Comparison of ENCODE assay signal across 1 cellular context in the genomic region with DNA sequence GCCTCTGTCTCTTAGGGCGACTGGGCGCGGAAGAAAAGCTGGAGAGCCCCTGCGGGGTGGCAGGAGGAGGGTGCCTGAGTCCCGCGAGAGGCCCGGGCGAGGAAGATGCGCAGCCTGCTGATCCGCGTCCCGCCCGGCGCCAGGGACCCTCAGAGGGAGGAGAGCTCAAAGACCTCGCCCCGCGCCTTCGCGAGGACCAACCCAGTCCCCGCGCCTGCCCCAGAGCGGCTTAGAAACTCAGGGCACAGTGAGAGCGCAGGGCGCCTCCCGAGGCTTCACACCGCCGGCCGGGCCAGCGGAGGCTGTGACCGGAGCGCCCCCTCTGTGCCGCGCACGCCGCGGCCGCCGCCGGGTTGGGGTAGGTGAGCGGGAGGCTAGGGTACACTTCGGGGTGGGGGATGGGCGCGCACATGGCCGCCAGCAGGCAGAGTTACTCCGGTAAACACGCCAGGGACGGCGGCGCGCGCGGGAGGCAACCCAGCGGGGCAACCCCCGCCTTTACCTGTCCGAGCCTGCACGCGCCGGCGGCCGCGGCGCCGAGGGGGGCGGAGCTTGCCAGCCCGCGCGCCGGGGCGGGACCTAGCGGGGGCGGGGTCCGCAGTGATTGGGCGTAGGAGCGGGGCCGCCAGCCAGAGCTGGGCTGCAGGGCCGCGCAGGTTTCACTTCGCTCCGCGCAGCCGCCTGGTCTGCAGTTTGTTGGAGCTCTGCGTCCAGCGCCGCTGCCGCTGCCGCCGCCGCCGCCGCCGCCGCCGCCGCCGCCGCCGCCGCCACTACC.
TF ChIP-seq lines count a peak whose summit lies in the region.

A gene with protein sequence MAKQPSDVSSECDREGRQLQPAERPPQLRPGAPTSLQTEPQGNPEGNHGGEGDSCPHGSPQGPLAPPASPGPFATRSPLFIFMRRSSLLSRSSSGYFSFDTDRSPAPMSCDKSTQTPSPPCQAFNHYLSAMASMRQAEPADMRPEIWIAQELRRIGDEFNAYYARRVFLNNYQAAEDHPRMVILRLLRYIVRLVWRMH (plus strand): TSS at position 662 of the 775 bp plus-strand sequence. CDS start 2,832 bp downstream, outside the sequence.

TF ChIP-seq in A549, 52 proteins besides CTCF, POLR2A, EP300 and RAD21 (continued from another document):
- TF ChIP-seq, protein P1, sequence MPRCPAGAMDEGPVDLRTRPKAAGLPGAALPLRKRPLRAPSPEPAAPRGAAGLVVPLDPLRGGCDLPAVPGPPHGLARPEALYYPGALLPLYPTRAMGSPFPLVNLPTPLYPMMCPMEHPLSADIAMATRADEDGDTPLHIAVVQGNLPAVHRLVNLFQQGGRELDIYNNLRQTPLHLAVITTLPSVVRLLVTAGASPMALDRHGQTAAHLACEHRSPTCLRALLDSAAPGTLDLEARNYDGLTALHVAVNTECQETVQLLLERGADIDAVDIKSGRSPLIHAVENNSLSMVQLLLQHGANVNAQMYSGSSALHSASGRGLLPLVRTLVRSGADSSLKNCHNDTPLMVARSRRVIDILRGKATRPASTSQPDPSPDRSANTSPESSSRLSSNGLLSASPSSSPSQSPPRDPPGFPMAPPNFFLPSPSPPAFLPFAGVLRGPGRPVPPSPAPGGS (IDR thresholded peaks at IDR 0.05) = peak; percentile 94; the same call in 2 of the 3 replicates
- TF ChIP-seq, protein P2, sequence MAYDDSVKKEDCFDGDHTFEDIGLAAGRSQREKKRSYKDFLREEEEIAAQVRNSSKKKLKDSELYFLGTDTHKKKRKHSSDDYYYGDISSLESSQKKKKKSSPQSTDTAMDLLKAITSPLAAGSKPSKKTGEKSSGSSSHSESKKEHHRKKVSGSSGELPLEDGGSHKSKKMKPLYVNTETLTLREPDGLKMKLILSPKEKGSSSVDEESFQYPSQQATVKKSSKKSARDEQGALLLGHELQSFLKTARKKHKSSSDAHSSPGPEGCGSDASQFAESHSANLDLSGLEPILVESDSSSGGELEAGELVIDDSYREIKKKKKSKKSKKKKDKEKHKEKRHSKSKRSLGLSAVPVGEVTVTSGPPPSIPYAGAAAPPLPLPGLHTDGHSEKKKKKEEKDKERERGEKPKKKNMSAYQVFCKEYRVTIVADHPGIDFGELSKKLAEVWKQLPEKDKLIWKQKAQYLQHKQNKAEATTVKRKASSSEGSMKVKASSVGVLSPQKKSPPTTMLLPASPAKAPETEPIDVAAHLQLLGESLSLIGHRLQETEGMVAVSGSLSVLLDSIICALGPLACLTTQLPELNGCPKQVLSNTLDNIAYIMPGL (CRISPR knock-in tag; IDR thresholded peaks at IDR 0.05; ENCODE audit: borderline replicate concordance) = no peak
- TF ChIP-seq TP53 (CRISPR knock-in tag; IDR thresholded peaks at IDR 0.05) = no peak
- peak; percentile 31 to 90; a peak in 3 of 5 replicates for TF ChIP-seq JUN (IDR thresholded peaks at IDR 0.05)
- TF ChIP-seq KDM5A (IDR thresholded peaks at IDR 0.05) = no peak
- TF ChIP-seq SMC3 (IDR thresholded peaks at IDR 0.05) = peak; percentile 32
- TF ChIP-seq CHD4 (IDR thresholded peaks at IDR 0.05; ENCODE audit: borderline replicate concordance) = no peak
- no peak for TF ChIP-seq POLR2AphosphoS2 (conservative IDR thresholded peaks at IDR 0.05; ENCODE audit: low read length)
- no peak for TF ChIP-seq FOXS1 (CRISPR knock-in tag; IDR thresholded peaks at IDR 0.05)
- no peak for TF ChIP-seq SREBF2 (IDR thresholded peaks at IDR 0.05)
- TF ChIP-seq MAFK (IDR thresholded peaks at IDR 0.05; ENCODE audit: partially characterized antibody) = no peak
- TF ChIP-seq HEYL (CRISPR knock-in tag; IDR thresholded peaks at IDR 0.05) = no peak
- no peak for TF ChIP-seq ZSCAN20 (CRISPR knock-in tag; IDR thresholded peaks at IDR 0.05)
- TF ChIP-seq KDM1A (IDR thresholded peaks at IDR 0.05; ENCODE audit: low read depth) = 0 out of 2 replicates have a peak, but pooled peaks have one; percentile 12
- peak; percentile 99 for TF ChIP-seq MYC (IDR thresholded peaks at IDR 0.05; ENCODE audit: borderline replicate concordance, low read length)
- TF ChIP-seq NPAS2 (CRISPR knock-in tag; IDR thresholded peaks at IDR 0.05; ENCODE audit: borderline replicate concordance) = no peak
- peak; percentile 79 for TF ChIP-seq CHD2 (IDR thresholded peaks at IDR 0.05; ENCODE audit: low read length, partially characterized antibody)
- no peak for TF ChIP-seq RARB (CRISPR knock-in tag; IDR thresholded peaks at IDR 0.05)
- no peak for TF ChIP-seq RFX5 (IDR thresholded peaks at IDR 0.05)
- TF ChIP-seq, protein P3, sequence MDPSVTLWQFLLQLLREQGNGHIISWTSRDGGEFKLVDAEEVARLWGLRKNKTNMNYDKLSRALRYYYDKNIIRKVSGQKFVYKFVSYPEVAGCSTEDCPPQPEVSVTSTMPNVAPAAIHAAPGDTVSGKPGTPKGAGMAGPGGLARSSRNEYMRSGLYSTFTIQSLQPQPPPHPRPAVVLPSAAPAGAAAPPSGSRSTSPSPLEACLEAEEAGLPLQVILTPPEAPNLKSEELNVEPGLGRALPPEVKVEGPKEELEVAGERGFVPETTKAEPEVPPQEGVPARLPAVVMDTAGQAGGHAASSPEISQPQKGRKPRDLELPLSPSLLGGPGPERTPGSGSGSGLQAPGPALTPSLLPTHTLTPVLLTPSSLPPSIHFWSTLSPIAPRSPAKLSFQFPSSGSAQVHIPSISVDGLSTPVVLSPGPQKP (IDR thresholded peaks at IDR 0.05; ENCODE audit: low read depth, low read length) = no peak
- no peak for TF ChIP-seq CEBPB (IDR thresholded peaks at IDR 0.05)
- TF ChIP-seq FOSB (CRISPR knock-in tag; IDR thresholded peaks at IDR 0.05) = no peak
- TF ChIP-seq, protein P4, sequence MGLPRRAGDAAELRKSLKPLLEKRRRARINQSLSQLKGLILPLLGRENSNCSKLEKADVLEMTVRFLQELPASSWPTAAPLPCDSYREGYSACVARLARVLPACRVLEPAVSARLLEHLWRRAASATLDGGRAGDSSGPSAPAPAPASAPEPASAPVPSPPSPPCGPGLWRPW (IDR thresholded peaks at IDR 0.05) = no peak
- TF ChIP-seq RNF2 (IDR thresholded peaks at IDR 0.05; ENCODE audit: borderline replicate concordance, low read depth) = peak; percentile 74; the same call in 1 of the 2 replicates
- TF ChIP-seq RCOR1 (IDR thresholded peaks at IDR 0.05; ENCODE audit: low read depth, low read length) = no peak
- TF ChIP-seq JUNB (IDR thresholded peaks at IDR 0.05) = 0 out of 2 replicates have a peak, but pooled peaks have one; percentile 17
- TF ChIP-seq HOXB5 (CRISPR knock-in tag; IDR thresholded peaks at IDR 0.05) = no peak
- TF ChIP-seq, protein P5, sequence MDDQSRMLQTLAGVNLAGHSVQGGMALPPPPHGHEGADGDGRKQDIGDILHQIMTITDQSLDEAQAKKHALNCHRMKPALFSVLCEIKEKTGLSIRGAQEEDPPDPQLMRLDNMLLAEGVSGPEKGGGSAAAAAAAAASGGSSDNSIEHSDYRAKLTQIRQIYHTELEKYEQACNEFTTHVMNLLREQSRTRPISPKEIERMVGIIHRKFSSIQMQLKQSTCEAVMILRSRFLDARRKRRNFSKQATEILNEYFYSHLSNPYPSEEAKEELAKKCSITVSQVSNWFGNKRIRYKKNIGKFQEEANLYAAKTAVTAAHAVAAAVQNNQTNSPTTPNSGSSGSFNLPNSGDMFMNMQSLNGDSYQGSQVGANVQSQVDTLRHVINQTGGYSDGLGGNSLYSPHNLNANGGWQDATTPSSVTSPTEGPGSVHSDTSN (IDR thresholded peaks at IDR 0.05) = no peak
- no peak for TF ChIP-seq EHF (CRISPR knock-in tag; IDR thresholded peaks at IDR 0.05)
- no peak for TF ChIP-seq TFCP2L1 (CRISPR knock-in tag; IDR thresholded peaks at IDR 0.05)
- TF ChIP-seq, protein P6, sequence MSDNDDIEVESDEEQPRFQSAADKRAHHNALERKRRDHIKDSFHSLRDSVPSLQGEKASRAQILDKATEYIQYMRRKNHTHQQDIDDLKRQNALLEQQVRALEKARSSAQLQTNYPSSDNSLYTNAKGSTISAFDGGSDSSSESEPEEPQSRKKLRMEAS (IDR thresholded peaks at IDR 0.05) = peak; percentile 97
- TF ChIP-seq, protein P7, sequence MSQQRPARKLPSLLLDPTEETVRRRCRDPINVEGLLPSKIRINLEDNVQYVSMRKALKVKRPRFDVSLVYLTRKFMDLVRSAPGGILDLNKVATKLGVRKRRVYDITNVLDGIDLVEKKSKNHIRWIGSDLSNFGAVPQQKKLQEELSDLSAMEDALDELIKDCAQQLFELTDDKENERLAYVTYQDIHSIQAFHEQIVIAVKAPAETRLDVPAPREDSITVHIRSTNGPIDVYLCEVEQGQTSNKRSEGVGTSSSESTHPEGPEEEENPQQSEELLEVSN (IDR thresholded peaks at IDR 0.05; ENCODE audit: borderline replicate concordance, low read depth) = peak; percentile 91
- no peak for TF ChIP-seq ZC3H11A (IDR thresholded peaks at IDR 0.05)
- no peak for TF ChIP-seq FOSL2 (IDR thresholded peaks at IDR 0.05)
- TF ChIP-seq FOSL2 (CRISPR knock-in tag; IDR thresholded peaks at IDR 0.05) = no peak
- peak; percentile 41; the same call in 1 of the 2 replicates for TF ChIP-seq PHF8 (IDR thresholded peaks at IDR 0.05; ENCODE audit: borderline replicate concordance, low read depth)
- TF ChIP-seq, protein P8, sequence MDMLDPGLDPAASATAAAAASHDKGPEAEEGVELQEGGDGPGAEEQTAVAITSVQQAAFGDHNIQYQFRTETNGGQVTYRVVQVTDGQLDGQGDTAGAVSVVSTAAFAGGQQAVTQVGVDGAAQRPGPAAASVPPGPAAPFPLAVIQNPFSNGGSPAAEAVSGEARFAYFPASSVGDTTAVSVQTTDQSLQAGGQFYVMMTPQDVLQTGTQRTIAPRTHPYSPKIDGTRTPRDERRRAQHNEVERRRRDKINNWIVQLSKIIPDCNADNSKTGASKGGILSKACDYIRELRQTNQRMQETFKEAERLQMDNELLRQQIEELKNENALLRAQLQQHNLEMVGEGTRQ (IDR thresholded peaks at IDR 0.05) = no peak
- no peak; the same call in 1 of the 2 replicates for TF ChIP-seq HDAC2 (IDR thresholded peaks at IDR 0.05)
- no peak for TF ChIP-seq ESRRA (IDR thresholded peaks at IDR 0.05; ENCODE audit: borderline replicate concordance, low read length)
